ENCODE assay signal across 25 cellular contexts in the genomic region with DNA sequence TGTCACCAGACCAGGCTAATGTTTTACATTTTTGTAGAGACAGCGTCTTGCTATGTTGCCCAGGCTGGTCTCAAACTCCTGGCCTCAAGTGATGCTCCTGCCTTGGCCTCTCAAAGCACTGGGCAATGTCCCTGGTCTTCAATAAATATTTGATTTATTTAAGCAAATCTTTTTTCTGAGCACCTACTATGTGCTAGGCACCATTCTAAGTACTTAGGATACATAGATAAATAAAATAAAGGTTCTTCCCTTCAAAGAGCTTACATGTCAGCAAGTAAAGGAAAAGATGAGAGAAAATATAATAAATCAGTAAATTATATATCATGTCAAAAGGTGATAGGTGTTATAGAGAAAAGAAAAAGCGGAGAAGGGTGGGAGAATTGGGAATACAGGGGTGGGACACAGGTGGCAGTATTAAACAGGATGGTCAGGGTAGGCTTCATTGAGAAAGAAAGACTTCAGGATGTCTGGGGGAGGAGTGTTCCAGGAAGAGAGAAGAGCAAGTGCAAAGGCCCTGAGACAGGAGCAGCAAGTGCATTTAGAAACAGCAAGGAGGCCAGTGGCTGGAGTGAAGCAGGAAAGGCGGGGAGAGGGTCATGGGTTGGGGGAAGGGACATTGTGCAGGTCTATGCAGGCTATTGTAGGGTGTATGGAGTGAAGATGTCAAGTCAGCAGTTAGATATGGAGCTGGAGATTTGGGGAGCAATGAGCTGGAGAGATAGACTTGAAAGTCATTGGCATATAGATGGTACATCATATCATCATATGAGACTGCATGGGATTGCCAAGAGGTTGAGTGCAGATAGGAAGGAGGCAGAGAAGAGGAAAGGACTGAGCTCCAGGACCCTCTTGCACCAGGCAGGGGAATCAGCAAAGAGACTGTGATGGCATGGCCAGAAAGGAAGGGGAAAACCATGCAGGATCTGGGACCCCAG. TPM values are rescaled to one million over a fixed set of nuclear protein-coding genes. Genes with fewer than 3 reads are reported as not detected.
"Had no signal": no experiment of that assay in that cellular context is flagged by ENCODE, and none has a peak within 500 bp of the region (broad histone marks: within the 10 kb centered on the region; RNA-seq: fewer than 3 reads in every experiment).

No MANE protein-coding gene starts in this region.

- DNase-seq: activated CD4-positive, alpha-beta T cell treated with anti-CD3 and anti-CD28 coated beads for 36 hours; activated CD4-positive, CD25-positive, alpha-beta regulatory T cell; activated CD8-positive, alpha-beta memory T cell treated with anti-CD3 and anti-CD28 coated beads, Interleukin-2, amount 50 U/mL, for 4 hours; activated CD8-positive, alpha-beta T cell treated with anti-CD3 and anti-CD28 coated beads for 36 hours; activated gamma-delta T cell treated with Interleukin-2 at 50 U/mL for 16 hours; activated T-cell treated with anti-CD3 and anti-CD28 coated beads, Interleukin-2, amount 50 U/mL, for 72 hours; body of pancreas; central memory CD4-positive, alpha-beta T cell; Karpas-422; MM.1S; NCI-H1105; NCI-H1436; NCI-H1694 treated with DMSO at 0.1 percent for 48 hours; NCI-H2029 treated with DMSO at 0.1 percent for 48 hours; NCI-H345; NCI-H510A; NCI-H526 treated with DMSO at 0.1 percent for 48 hours; NCI-H82; T-cell; T-helper 2 cell; T1000 had no signal

- H3K9me3 ChIP-seq: ascending aorta, body of pancreas had no signal

- H3K4me3 ChIP-seq: ascending aorta, body of pancreas, SK-N-MC had no signal

- ATAC-seq: activated CD4-positive, alpha-beta T cell treated with anti-CD3 and anti-CD28 coated beads for 36 hours; activated CD8-positive, alpha-beta T cell treated with anti-CD3 and anti-CD28 coated beads for 36 hours; activated T-cell treated with anti-CD3 and anti-CD28 coated beads, Interleukin-2, amount 50 U/mL, for 72 hours; Right ventricle myocardium inferior; T-cell had no signal

- H3K27ac ChIP-seq: ascending aorta, SK-N-MC had no signal

- H3K27me3 ChIP-seq: ascending aorta, body of pancreas had no signal

- H3K36me3 ChIP-seq: ascending aorta had no signal

RNA-seq across cellular contexts. Expression of gene ABCC3, which starts 11.3 kb away (rescaled TPM):
- total RNA-seq: activated CD4-positive, alpha-beta T cell treated with anti-CD3 and anti-CD28 coated beads for 36 hours; activated CD8-positive, alpha-beta T cell treated with anti-CD3 and anti-CD28 coated beads for 36 hours; activated T-cell treated with anti-CD3 and anti-CD28 coated beads, Interleukin-2, amount 50 U/mL, for 72 hours; activated T-helper 2 cell treated with anti-CD3 and anti-CD28 coated beads, Interferon-gamma antibody, Interleukin-2, Interleukin-4, amounts not matched to agents 10 μg/mL and 5 μg/mL and 100 μg/mL, durations not matched to agents 14 hours and 24 hours and 36 hours had no signal
